ENCODE assay signal across 8 cellular contexts in genomic region chr4:70688795-70689231, GRCh38. TPM values are rescaled to one million over a fixed set of nuclear protein-coding genes. Genes with fewer than 3 reads are reported as not detected.
DNase-seq lines count a peak whose midpoint lies in the region; ATAC-seq and TF ChIP-seq lines count a peak whose summit lies in the region.

No MANE protein-coding gene starts in this region.

- H3K4me3 Mint-ChIP-seq in activated T-cell treated with anti-CD3 and anti-CD28 coated beads, Interleukin-2, amount 50 U/mL, for 72 hours = peak overlapping the region; percentile 97 to 99

- H3K4me1 Mint-ChIP-seq in activated T-cell treated with anti-CD3 and anti-CD28 coated beads, Interleukin-2, amount 50 U/mL, for 72 hours (ENCODE audit: low read depth) = peaks cover 43% of the 10 kb centered on the region

- H3K27ac ChIP-seq in right cardiac atrium (ENCODE audit: low read length) = peak overlapping the region; percentile 92
- H3K27ac ChIP-seq in skin epidermis = peak overlapping the region; percentile 17 to 98 (median 93)

- H3K27ac Mint-ChIP-seq in activated T-cell treated with anti-CD3 and anti-CD28 coated beads, Interleukin-2, amount 50 U/mL, for 72 hours = peak overlapping the region; percentile 100

- H3K9me3 Mint-ChIP-seq in activated T-cell treated with anti-CD3 and anti-CD28 coated beads, Interleukin-2, amount 50 U/mL, for 72 hours = no peaks in the 10 kb centered on the region

- WGBS in right cardiac atrium = 1% methylated on average over 19 of the region's 19 CpGs

- ATAC-seq in HG03159 (IDR thresholded peaks at IDR 0.05; ENCODE audit: unreplicated experiment) (peak; percentile 7), right cardiac atrium (no peak), HG02798 (IDR thresholded peaks at IDR 0.05; ENCODE audit: poor library complexity, unreplicated experiment) (no peak)
- peak; percentile 5 to 10 for ATAC-seq in activated T-cell treated with anti-CD3 and anti-CD28 coated beads, Interleukin-2, amount 50 U/mL, for 72 hours (replicated peaks in 1 of 2)

- H3K4me1 ChIP-seq in right cardiac atrium (ENCODE audit: control insufficient read depth, insufficient read depth, low read length) = no peaks in the 10 kb centered on the region

- intact Hi-C loops in right cardiac atrium (cut with DNase I) = no loop called here

- no peaks in the 10 kb centered on the region for H3K27me3 Mint-ChIP-seq in activated T-cell treated with anti-CD3 and anti-CD28 coated beads, Interleukin-2, amount 50 U/mL, for 72 hours (ENCODE audit: low read depth)

- H3K27me3 ChIP-seq in right cardiac atrium (ENCODE audit: control insufficient read depth, insufficient read depth) = no peaks in the 10 kb centered on the region

- no peak for DNase-seq in GM12864 (ENCODE audit: low read depth)
- DNase-seq in activated T-cell treated with anti-CD3 and anti-CD28 coated beads, Interleukin-2, amount 50 U/mL, for 72 hours = peak in 1 of 2 donors; percentile 13
- DNase-seq in right cardiac atrium = no peak
- DNase-seq in NCI-H1092 (lab: John Stamatoyannopoulos, UW) = no peak
- no peak for DNase-seq in SIG-M5 treated with dmso at 0.1 percent for 504 hours (lab: John Stamatoyannopoulos, UW; ENCODE audit: unreplicated experiment)

- no peaks in the 10 kb centered on the region for H3K9me3 ChIP-seq in right cardiac atrium (ENCODE audit: control insufficient read depth, low read length)

- peaks cover 11 to 17% of the 10 kb centered on the region in 2 donors for H3K36me3 Mint-ChIP-seq in activated T-cell treated with anti-CD3 and anti-CD28 coated beads, Interleukin-2, amount 50 U/mL, for 72 hours (ENCODE audit: insufficient read depth in 2 of 2)

- no peak for TF ChIP-seq CTCF in GM12864 (IDR thresholded peaks at IDR 0.05; ENCODE audit: low read depth, low read length, missing control alignments)

- H3K4me3 ChIP-seq in GM12864 (ENCODE audit: low read depth, low read length) (peak overlapping the region; percentile 80), right cardiac atrium (ENCODE audit: low read length) (peak overlapping the region; percentile 63), skin epidermis (peak overlapping the region; percentile 70 to 96 (median 92))

RNA-seq across cellular contexts. Expression of gene UTP3, which starts 0.5 kb away (rescaled TPM):
- 10 to 100 TPM; 24.3 to 26.0 TPM for total RNA-seq in activated T-cell treated with anti-CD3 and anti-CD28 coated beads, Interleukin-2, amount 50 U/mL, for 72 hours
- 10 to 100 TPM; 17.6 to 19.9 (median 18.6) TPM for total RNA-seq in right cardiac atrium
- polyA plus RNA-seq in right cardiac atrium = 15.5 TPM

RNA-seq across cellular contexts. Expression of gene JCHAIN, which starts 22.5 kb away (rescaled TPM):
- under 1 TPM in 1 of 2 donors, not detected in 1; 0.49 TPM for total RNA-seq in activated T-cell treated with anti-CD3 and anti-CD28 coated beads, Interleukin-2, amount 50 U/mL, for 72 hours
- total RNA-seq in right cardiac atrium = 10 to 100 TPM in 1 of 4 donors, 1 to 10 TPM in 3; 1.8 to 20.0 (median 4.4) TPM
- polyA plus RNA-seq in right cardiac atrium = 0.36 TPM

RNA-seq across cellular contexts. Expression of gene RUFY3, which starts 33.0 kb away (rescaled TPM):
- 10 to 100 TPM; 27.6 to 30.2 TPM for total RNA-seq in activated T-cell treated with anti-CD3 and anti-CD28 coated beads, Interleukin-2, amount 50 U/mL, for 72 hours
- total RNA-seq in right cardiac atrium = 10 to 100 TPM; 23.9 to 30.1 (median 29.3) TPM
- 14.1 TPM for polyA plus RNA-seq in right cardiac atrium

Comparison
In these comparisons a context has a peak if more than half of its experiments do, and no peak if none do; other contexts are left out.
1. ATAC-seq: peak in HG03159 (single experiment) and activated T-cell treated with anti-CD3 and anti-CD28 coated beads, Interleukin-2, amount 50 U/mL, for 72 hours (2 of 2); none in right cardiac atrium (0 of 2) and HG02798 (single experiment).
2. Peak in every context shown above with its lines, with median percentiles within 50 percentile points of each other: H3K4me3 ChIP-seq.